Comparison of ENCODE assay signal across 8 cellular contexts in genomic region chr3:172317984-172318383, GRCh38.
DNase-seq lines count a peak whose midpoint lies in the region; ATAC-seq, FAIRE-seq and TF ChIP-seq lines count a peak whose summit lies in the region.

No MANE protein-coding gene starts in this region.

- no peaks in the 10 kb centered on the region for H3K9me3 ChIP-seq in MM.1S (replicated peaks; ENCODE audit: insufficient read depth, low read length)
- H3K9me3 ChIP-seq in kidney (ENCODE audit: control insufficient read depth in 1 of 2, low read length in 2 of 2): no peaks in the 10 kb centered on the region
- peaks cover 0 to 2% (median 0%) of the 10 kb centered on the region in 5 donors for H3K9me3 ChIP-seq in subcutaneous abdominal adipose tissue (ENCODE audit: control insufficient read depth in 5 of 5, low read length in 5 of 5)
- H3K9me3 ChIP-seq in CD8-positive, alpha-beta T cell (ENCODE audit: low read length): no peaks in the 10 kb centered on the region

- H3K27me3 ChIP-seq in MM.1S (replicated peaks; ENCODE audit: insufficient read depth, low read length): no peaks in the 10 kb centered on the region
- peaks cover 0 to 4% (median 0%) of the 10 kb centered on the region in 5 donors for H3K27me3 ChIP-seq in subcutaneous abdominal adipose tissue (ENCODE audit: control insufficient read depth in 5 of 5, insufficient read depth in 4 of 5, low read length in 5 of 5)
- no peaks in the 10 kb centered on the region for H3K27me3 ChIP-seq in CD8-positive, alpha-beta T cell (ENCODE audit: insufficient read depth, low read length)

- H3K36me3 Mint-ChIP-seq in naive thymus-derived CD8-positive, alpha-beta T cell: peaks cover 0 to 42% (median 18%) of the 10 kb centered on the region in 3 donors
- H3K36me3 Mint-ChIP-seq in CD8-positive, alpha-beta T cell: peaks cover 33% of the 10 kb centered on the region

- H3F3A ChIP-seq in MM.1S (ENCODE audit: insufficient read depth, low read length): 0 out of 2 replicates have a peak, but pooled peaks cover 11% of the 10 kb centered on the region

- H3K4me3 ChIP-seq in AG09309 (ENCODE audit: control insufficient read depth, low read depth, low read length) (no peak overlapping the region), MM.1S (ENCODE audit: low read length) (no peak overlapping the region), kidney (ENCODE audit: low read length in 2 of 2) (no peak overlapping the region), subcutaneous abdominal adipose tissue (ENCODE audit: low read depth in 1 of 5, low read length in 5 of 5) (no peak overlapping the region)
- no peak overlapping the region for H3K4me3 ChIP-seq in CD8-positive, alpha-beta T cell (ENCODE audit: low read depth, low read length)

- H3K27me3 Mint-ChIP-seq in naive thymus-derived CD8-positive, alpha-beta T cell: no peaks in the 10 kb centered on the region
- H3K27me3 Mint-ChIP-seq in CD8-positive, alpha-beta T cell (ENCODE audit: low read depth): no peaks in the 10 kb centered on the region

- no peaks in the 10 kb centered on the region for H3K9me3 Mint-ChIP-seq in naive thymus-derived CD8-positive, alpha-beta T cell
- H3K9me3 Mint-ChIP-seq in CD8-positive, alpha-beta T cell: no peaks in the 10 kb centered on the region

- TF ChIP-seq CTCF in AG09309 (IDR thresholded peaks at IDR 0.05; ENCODE audit: control insufficient read depth, insufficient read depth, low read depth, low read length, missing control alignments) (no peak), MM.1S (IDR thresholded peaks at IDR 0.05; ENCODE audit: low read length) (no peak), kidney (IDR thresholded peaks at IDR 0.05; ENCODE audit: borderline replicate concordance, extremely low read depth, insufficient read depth) (no peak)
- no peak for TF ChIP-seq CTCF in CD8-positive, alpha-beta T cell (IDR thresholded peaks at IDR 0.05)

- H3K4me1 Mint-ChIP-seq in naive thymus-derived CD8-positive, alpha-beta T cell: peaks cover 0 to 9% (median 0%) of the 10 kb centered on the region in 4 donors
- H3K4me1 Mint-ChIP-seq in CD8-positive, alpha-beta T cell (ENCODE audit: low read depth): no peaks in the 10 kb centered on the region

- peak; percentile 90 for ATAC-seq in GM19463 (IDR thresholded peaks at IDR 0.05; ENCODE audit: unreplicated experiment)
- ATAC-seq in naive thymus-derived CD8-positive, alpha-beta T cell: no peak
- ATAC-seq in CD8-positive, alpha-beta T cell: no peak

- intact Hi-C loops in kidney (cut with DNase I): no loop called here
- intact Hi-C loops in CD8-positive, alpha-beta T cell (cut with DNase I, micrococcal nuclease): no loop called here

- CTCF ChIA-PET in CD8-positive, alpha-beta T cell (lab: Charles Lee): interaction anchor here (1.0 kb wide), 2 partner anchors 13 to 14 kb away, joined by 3 read pairs; no protein-coding TSS in a partner anchor

- no peaks in the 10 kb centered on the region for H4K20me1 ChIP-seq in MM.1S (ENCODE audit: insufficient read depth, low read length)

- peaks cover 26% of the 10 kb centered on the region for H3K79me2 ChIP-seq in MM.1S (ENCODE audit: low read length)

- H2AFZ ChIP-seq in MM.1S (ENCODE audit: low read length): no peak overlapping the region

- FAIRE-seq in kidney (lab: Jason Lieb, UNC): peak; percentile 8

- H3K36me3 ChIP-seq in MM.1S (replicated peaks; ENCODE audit: insufficient read depth, low read length) (0 out of 2 replicates have a peak, but pooled peaks cover 3% of the 10 kb centered on the region), kidney (ENCODE audit: control insufficient read depth in 1 of 2, insufficient read depth in 2 of 2, low read length in 2 of 2) (peaks cover 0 to 4% of the 10 kb centered on the region in 2 donors), subcutaneous abdominal adipose tissue (ENCODE audit: control insufficient read depth in 5 of 5, insufficient read depth in 5 of 5, low read length in 5 of 5) (peaks cover 18 to 49% (median 30%) of the 10 kb centered on the region in 5 donors)
- H3K36me3 ChIP-seq in CD8-positive, alpha-beta T cell (ENCODE audit: insufficient read depth, low read length): no peaks in the 10 kb centered on the region

- POLR2A ChIA-PET in naive thymus-derived CD8-positive, alpha-beta T cell (lab: Charles Lee): no interaction called here
- POLR2A ChIA-PET in CD8-positive, alpha-beta T cell (lab: Charles Lee): no interaction called here

- H3K4me1 ChIP-seq in MM.1S (ENCODE audit: low read length) (peaks cover 31% of the 10 kb centered on the region), kidney (ENCODE audit: control insufficient read depth in 1 of 2, insufficient read depth in 1 of 2, low read depth in 1 of 2, low read length in 2 of 2) (peaks cover 15 to 18% of the 10 kb centered on the region in 2 donors), subcutaneous abdominal adipose tissue (ENCODE audit: control insufficient read depth in 5 of 5, insufficient read depth in 5 of 5, low read length in 5 of 5) (peaks cover 21 to 52% (median 24%) of the 10 kb centered on the region in 5 donors)
- no peaks in the 10 kb centered on the region for H3K4me1 ChIP-seq in CD8-positive, alpha-beta T cell (ENCODE audit: insufficient read depth, low read length)

- H3K9ac ChIP-seq in MM.1S (ENCODE audit: low read length) (no peak overlapping the region), kidney (ENCODE audit: low read length in 2 of 2) (no peak overlapping the region), subcutaneous abdominal adipose tissue (ENCODE audit: low read length in 5 of 5) (peak overlapping the region in 3 of 5 donors; percentile 6 to 99 (median 39))

- H3K4me3 Mint-ChIP-seq in naive thymus-derived CD8-positive, alpha-beta T cell: no peak overlapping the region
- H3K4me3 Mint-ChIP-seq in CD8-positive, alpha-beta T cell: no peak overlapping the region

- H3K4me2 ChIP-seq in MM.1S (ENCODE audit: low read depth, low read length): no peak overlapping the region

- DNase-seq in AG09309 (ENCODE audit: low read depth) (peak; percentile 81), MM.1S (no peak), astrocyte of the hippocampus (ENCODE audit: low read depth, low spot score) (peak; percentile 91), kidney (peak; percentile 79)
- no peak for DNase-seq in naive thymus-derived CD8-positive, alpha-beta T cell
- DNase-seq in CD8-positive, alpha-beta T cell: no peak

- no peak overlapping the region for H3K27ac Mint-ChIP-seq in naive thymus-derived CD8-positive, alpha-beta T cell
- H3K27ac Mint-ChIP-seq in CD8-positive, alpha-beta T cell: no peak overlapping the region

- H3K27ac ChIP-seq in MM.1S (ENCODE audit: low read length): peak overlapping the region; percentile 6; the same call in 1 of the 2 replicates
- peak overlapping the region; percentile 32 to 77 for H3K27ac ChIP-seq in kidney (ENCODE audit: low read depth in 2 of 2, low read length in 2 of 2)
- peak overlapping the region; percentile 58 for H3K27ac ChIP-seq in subcutaneous abdominal adipose tissue (ENCODE audit: low read depth, low read length)
- H3K27ac ChIP-seq in CD8-positive, alpha-beta T cell (ENCODE audit: low read depth, low read length): no peak overlapping the region

- H3K9me2 ChIP-seq in MM.1S (replicated peaks; ENCODE audit: insufficient read depth, low read length): no peaks in the 10 kb centered on the region

Comparison
In these comparisons a context has a peak if more than half of its experiments do, and no peak if none do; other contexts are left out.
1. DNase-seq: peak in AG09309 (single experiment), astrocyte of the hippocampus (single experiment) and kidney (single experiment); none in MM.1S (single experiment), naive thymus-derived CD8-positive, alpha-beta T cell (0 of 10) and CD8-positive, alpha-beta T cell (0 of 7).
2. H3K9ac ChIP-seq: peak in subcutaneous abdominal adipose tissue (3 of 5); none in MM.1S (single experiment) and kidney (0 of 2).